In genomic region chr9:114002986-114003740, GRCh38 we compare ENCODE assay signal across 11 cellular contexts.
DNase-seq lines count a peak whose midpoint lies in the region; ATAC-seq and TF ChIP-seq lines count a peak whose summit lies in the region.
"Had no signal": no experiment of that assay in that cellular context is flagged by ENCODE, and none has a peak within 500 bp of the region (broad histone marks: within the 10 kb centered on the region; RNA-seq: fewer than 3 reads in every experiment).

No MANE protein-coding gene starts in this region.

- H3K9me3 Mint-ChIP-seq in activated T-cell treated with anti-CD3 and anti-CD28 coated beads, Interleukin-2, amount 50 U/mL, for 24 hours = no peaks in the 10 kb centered on the region
- H3K9me3 Mint-ChIP-seq in activated B cell treated with CpG ODN at 0.5 μM for 24 hours = no peaks in the 10 kb centered on the region

- no peak for TF ChIP-seq POLR2A in stomach (IDR thresholded peaks at IDR 0.05)

- H3K27ac ChIP-seq in stomach = peak overlapping the region in 1 of 5 donors; percentile 32
- H3K27ac ChIP-seq: PC-9, thyroid gland had no signal

- CTCF ChIA-PET in activated B cell treated with CpG ODN at 0.5 μM for 24 hours (lab: Charles Lee) = no interaction called here

- H3K36me3 Mint-ChIP-seq in activated T-cell treated with anti-CD3 and anti-CD28 coated beads, Interleukin-2, amount 50 U/mL, for 24 hours (ENCODE audit: low read depth) = no peaks in the 10 kb centered on the region
- H3K36me3 Mint-ChIP-seq in activated B cell treated with CpG ODN at 0.5 μM for 24 hours (ENCODE audit: low read depth) = no peaks in the 10 kb centered on the region

- POLR2A ChIA-PET in activated B cell treated with CpG ODN at 0.5 μM for 24 hours (lab: Charles Lee) = no interaction called here

- 87 to 93% (median 89%) methylated on average over 12 of the region's 12 CpGs for WGBS in stomach, 5 donors

- H3K27me3 Mint-ChIP-seq in activated T-cell treated with anti-CD3 and anti-CD28 coated beads, Interleukin-2, amount 50 U/mL, for 24 hours = no peaks in the 10 kb centered on the region
- peaks cover 2% of the 10 kb centered on the region for H3K27me3 Mint-ChIP-seq in activated B cell treated with CpG ODN at 0.5 μM for 24 hours

- TF ChIP-seq CTCF in activated B cell treated with CpG ODN at 0.5 μM for 24 hours (IDR thresholded peaks at IDR 0.05) (no peak), stomach (IDR thresholded peaks at IDR 0.05) (no peak)

- DNase-seq in activated T-cell treated with anti-CD3 and anti-CD28 coated beads, Interleukin-2, amount 50 U/mL, for 24 hours = peak; percentile 9
- DNase-seq in activated T-cell treated with anti-CD3 and anti-CD28 coated beads for 4 hours = no peak
- DNase-seq in activated B cell treated with CpG ODN at 0.5 μM for 24 hours = peak; percentile 6
- peak; percentile 41 for DNase-seq in islet precursor cell
- peak; percentile 14 for DNase-seq in stomach
- DNase-seq in NCI-H1105 treated with DMSO at 0.1 percent for 48 hours (lab: John Stamatoyannopoulos, UW) = no peak
- DNase-seq in NCI-H2196 (lab: John Stamatoyannopoulos, UW; ENCODE audit: unreplicated experiment) = no peak
- DNase-seq in stimulated activated naive CD4-positive, alpha-beta T cell treated with Interleukin-2 at 50 U/mL for 16 hours (lab: John Stamatoyannopoulos, UW) = no peak
- DNase-seq: ACHN, PC-9, thyroid gland had no signal

- no peak overlapping the region for H3K4me3 ChIP-seq in stomach
- H3K4me3 ChIP-seq: PC-9, thyroid gland had no signal

- no peak overlapping the region for H3K4me3 Mint-ChIP-seq in activated T-cell treated with anti-CD3 and anti-CD28 coated beads, Interleukin-2, amount 50 U/mL, for 24 hours
- H3K4me3 Mint-ChIP-seq in activated B cell treated with CpG ODN at 0.5 μM for 24 hours = no peak overlapping the region

- H3K36me3 ChIP-seq in stomach = peaks cover 4 to 80% (median 74%) of the 10 kb centered on the region in 4 donors

- ATAC-seq in activated B cell treated with CpG ODN at 0.5 μM for 24 hours (ENCODE audit: low read depth) = no peak

- peaks cover 0 to 14% (median 10%) of the 10 kb centered on the region in 4 donors for H3K4me1 ChIP-seq in stomach
- H3K4me1 ChIP-seq: thyroid gland had no signal

- no peak overlapping the region for H3K27ac Mint-ChIP-seq in activated T-cell treated with anti-CD3 and anti-CD28 coated beads, Interleukin-2, amount 50 U/mL, for 24 hours
- no peak overlapping the region for H3K27ac Mint-ChIP-seq in activated B cell treated with CpG ODN at 0.5 μM for 24 hours

- intact Hi-C loops in activated B cell treated with CpG ODN at 0.5 μM for 24 hours (cut with micrococcal nuclease) = no loop called here
- intact Hi-C loops in stomach (cut with DNase I; ENCODE audit: low total_unique reads) = no loop called here

- no peak for TF ChIP-seq EP300 in stomach (IDR thresholded peaks at IDR 0.05)

- H3K9me3 ChIP-seq in stomach = no peaks in the 10 kb centered on the region
- H3K9me3 ChIP-seq: thyroid gland had no signal

- H3K27me3 ChIP-seq in stomach = no peaks in the 10 kb centered on the region
- H3K27me3 ChIP-seq: thyroid gland had no signal

- no peaks in the 10 kb centered on the region for H3K4me1 Mint-ChIP-seq in activated T-cell treated with anti-CD3 and anti-CD28 coated beads, Interleukin-2, amount 50 U/mL, for 24 hours (ENCODE audit: low read depth)
- H3K4me1 Mint-ChIP-seq in activated B cell treated with CpG ODN at 0.5 μM for 24 hours = no peaks in the 10 kb centered on the region

Comparison
In these comparisons a context has a peak if more than half of its experiments do, and no peak if none do; other contexts are left out.
1. DNase-seq: peak in activated T-cell treated with anti-CD3 and anti-CD28 coated beads, Interleukin-2, amount 50 U/mL, for 24 hours (single experiment), activated B cell treated with CpG ODN at 0.5 μM for 24 hours (single experiment), islet precursor cell (single experiment) and stomach (single experiment); none in activated T-cell treated with anti-CD3 and anti-CD28 coated beads for 4 hours (single experiment), NCI-H1105 treated with DMSO at 0.1 percent for 48 hours (single experiment), NCI-H2196 (single experiment) and stimulated activated naive CD4-positive, alpha-beta T cell treated with Interleukin-2 at 50 U/mL for 16 hours (single experiment).